15 cellular contexts compared by ENCODE assay signal in genomic region chr22:35450824-35451541, GRCh38.
"Had no signal": no experiment of that assay in that cellular context is flagged by ENCODE, and none has a peak within 500 bp of the region (broad histone marks: within the 10 kb centered on the region; RNA-seq: fewer than 3 reads in every experiment).

No MANE protein-coding gene starts in this region.

- H3K27me3 ChIP-seq: ascending aorta, cardiac muscle cell, dorsolateral prefrontal cortex, sigmoid colon, spleen, stomach had no signal

- H3K27ac ChIP-seq: ascending aorta, cardiac muscle cell, dorsolateral prefrontal cortex, left ventricle myocardium inferior, spleen, thoracic aorta had no signal

- H3K36me3 Mint-ChIP-seq: natural killer cell had no signal

- H3K4me1 ChIP-seq: ascending aorta, left ventricle myocardium inferior had no signal

- H3K9me3 Mint-ChIP-seq: memory B cell, natural killer cell had no signal

- H3K27me3 Mint-ChIP-seq: memory B cell had no signal

- ATAC-seq: natural killer cell had no signal

- H3K9me3 ChIP-seq: ascending aorta, left ventricle myocardium inferior, sigmoid colon, spleen, stomach, thoracic aorta had no signal

- H3K4me3 ChIP-seq: ascending aorta, cardiac muscle cell, dorsolateral prefrontal cortex, left ventricle myocardium inferior, sigmoid colon, spleen, stomach, thoracic aorta had no signal

- H3K36me3 ChIP-seq: ascending aorta, cardiac muscle cell, left ventricle myocardium inferior, sigmoid colon, stomach, thoracic aorta had no signal

- H3K4me3 Mint-ChIP-seq: memory B cell, natural killer cell had no signal

- H3K27ac Mint-ChIP-seq: memory B cell had no signal

- DNase-seq: activated CD4-positive, alpha-beta T cell treated with anti-CD3 and anti-CD28 coated beads for 1 hour; activated CD4-positive, alpha-beta T cell treated with anti-CD3 and anti-CD28 coated beads, Interleukin-2, amount 50 U/mL, for 48 hours; activated CD8-positive, alpha-beta memory T cell treated with anti-CD3 and anti-CD28 coated beads, Interleukin-2, amount 50 U/mL, for 4 hours; dorsolateral prefrontal cortex; kidney; left ventricle myocardium inferior; natural killer cell; sigmoid colon; spleen; stomach; T-helper 9 cell had no signal
